In the genomic region with DNA sequence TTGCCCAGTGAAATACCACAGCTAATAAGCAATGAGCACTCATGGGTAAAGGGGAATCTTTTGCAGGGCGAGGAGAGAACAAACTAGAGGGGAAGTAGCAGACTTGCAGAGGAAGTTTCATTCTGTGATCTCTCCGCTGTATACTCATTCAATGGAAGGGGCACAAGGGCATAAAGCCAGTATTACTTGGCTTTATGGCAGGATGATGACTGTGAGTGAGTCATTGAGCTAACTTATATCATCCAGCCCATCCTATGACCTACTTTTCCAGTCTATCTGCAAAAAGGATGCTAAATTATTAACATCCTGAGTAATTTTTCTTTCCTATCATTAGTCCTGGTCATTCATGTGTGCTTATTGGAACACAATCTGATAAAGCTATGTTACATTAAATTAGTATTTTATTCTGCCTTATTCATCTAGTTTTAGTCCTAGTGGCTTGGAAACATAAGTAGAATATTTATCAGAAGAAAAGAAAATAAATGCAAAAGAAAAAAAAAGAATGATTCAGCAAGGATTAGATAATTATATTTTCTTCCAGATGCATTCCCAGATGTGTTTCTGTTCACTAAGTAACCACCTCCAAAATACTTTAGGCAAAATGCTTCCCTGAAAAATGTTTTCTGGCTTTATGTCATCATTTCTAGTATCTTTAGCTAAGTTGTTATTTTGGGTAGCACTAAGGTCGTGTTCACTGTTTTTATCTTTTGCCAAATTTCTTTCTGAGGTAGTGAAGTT, we compare ENCODE assay signal across 1 cellular context.
TF ChIP-seq lines count a peak whose summit lies in the region.

No MANE protein-coding gene starts in this region.

TF ChIP-seq in HepG2, 621 proteins besides CTCF, POLR2A, EP300 and RAD21 (continued from another document):
- TF ChIP-seq TGIF2 (CRISPR knock-in tag; IDR thresholded peaks at IDR 0.05) (no peak), ZNF138 (CRISPR knock-in tag; IDR thresholded peaks at IDR 0.05; ENCODE audit: low read depth) (no peak), ZNF354B (CRISPR knock-in tag; IDR thresholded peaks at IDR 0.05) (no peak)
